In the genomic region with DNA sequence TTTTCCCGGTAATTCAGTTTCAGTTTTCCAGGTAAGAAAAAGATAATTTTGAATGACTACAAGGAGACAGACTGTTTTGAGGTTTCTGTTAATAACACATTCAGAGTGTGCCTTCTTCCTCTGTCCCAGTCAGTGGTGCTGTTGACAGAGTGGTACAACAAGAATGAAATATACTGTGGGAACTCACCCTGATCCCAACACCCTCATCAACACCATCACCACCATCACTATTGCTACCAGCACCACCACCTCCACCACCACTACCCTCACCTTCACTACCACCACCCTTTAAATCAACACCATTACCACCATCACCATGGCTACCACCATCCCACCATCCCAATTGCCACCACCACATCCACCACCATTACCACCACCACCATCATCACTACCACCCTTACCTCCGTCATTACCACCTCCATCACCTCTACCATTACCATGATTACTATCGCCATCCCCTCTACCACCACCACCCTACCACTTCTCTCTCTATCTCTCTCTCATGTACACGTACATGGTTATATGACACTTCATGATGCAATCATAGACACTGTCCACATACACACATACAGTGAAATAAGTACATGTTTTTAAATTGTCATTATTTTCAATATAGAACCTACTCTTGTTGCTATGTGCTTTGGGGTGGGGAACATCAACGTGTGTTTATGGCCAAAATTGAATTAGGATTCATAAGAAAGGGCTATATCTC, we compare ENCODE assay signal across 22 cellular contexts.
"Had no signal": no experiment of that assay in that cellular context is flagged by ENCODE, and none has a peak within 500 bp of the region (broad histone marks: within the 10 kb centered on the region; RNA-seq: fewer than 3 reads in every experiment).

No MANE protein-coding gene starts in this region.

- DNase-seq: activated B cell treated with CpG ODN at 0.5 μM for 24 hours; activated CD4-positive, alpha-beta T cell treated with anti-CD3 and anti-CD28 coated beads for 4 hours; activated CD8-positive, alpha-beta T cell treated with anti-CD3 and anti-CD28 coated beads for 36 hours; activated T-cell treated with anti-CD3 and anti-CD28 coated beads, Interleukin-2, amount 50 U/mL, for 1 hour; aorta; brain microvascular endothelial cell; caudate nucleus; effector CD4-positive, alpha-beta T cell; foreskin keratinocyte; kidney; sigmoid colon; stimulated activated CD4-positive, alpha-beta T cell treated with anti-CD3 and anti-CD28 coated beads, Interleukin-15, amount 100 ng/mL, for 24 hours; stomach; T1000 had no signal

- ATAC-seq: activated CD8-positive, alpha-beta T cell treated with anti-CD3 and anti-CD28 coated beads for 36 hours; activated naive CD4-positive, alpha-beta T cell treated with anti-CD3 and anti-CD28 coated beads, Interleukin-2, amount 50 U/mL, for 72 hours; activated T-helper 17 cell treated with anti-CD3 and anti-CD28 coated beads, Interleukin-2, amount 50 U/mL, for 72 hours; foreskin keratinocyte; stimulated activated memory B cell treated with anti-CD40 and anti-IgM and Interleukin-4, amounts not matched to agents 10 μg/mL and 1 μg/mL and 100 μg/mL, for 72 hours had no signal

- H3K4me1 Mint-ChIP-seq: activated B cell treated with CpG ODN at 0.5 μM for 24 hours; stimulated activated memory B cell treated with anti-CD40 and anti-IgM and Interleukin-4, amounts not matched to agents 10 μg/mL and 1 μg/mL and 100 μg/mL, for 72 hours had no signal

- FAIRE-seq: kidney had no signal

- H3K4me3 ChIP-seq: sigmoid colon, smooth muscle cell, stomach, suprapubic skin, tibial nerve had no signal

- H3K27me3 Mint-ChIP-seq: activated B cell treated with CpG ODN at 0.5 μM for 24 hours; activated CD8-positive, alpha-beta T cell treated with anti-CD3 and anti-CD28 coated beads for 36 hours; activated T-helper 17 cell treated with anti-CD3 and anti-CD28 coated beads, Interleukin-2, amount 50 U/mL, for 72 hours; dendritic cell treated with granulocyte-macrophage colony-stimulating factor and Interleukin-4, amounts not matched to agents 40 ng/mL and 50 ng/mL, for 4 days; stimulated activated memory B cell treated with anti-CD40 and anti-IgM and Interleukin-4, amounts not matched to agents 10 μg/mL and 1 μg/mL and 100 μg/mL, for 72 hours had no signal

- H3K4me2 ChIP-seq: smooth muscle cell had no signal

- H3K4me3 Mint-ChIP-seq: activated B cell treated with CpG ODN at 0.5 μM for 24 hours; activated CD8-positive, alpha-beta T cell treated with anti-CD3 and anti-CD28 coated beads for 36 hours; activated T-helper 17 cell treated with anti-CD3 and anti-CD28 coated beads, Interleukin-2, amount 50 U/mL, for 72 hours; dendritic cell treated with granulocyte-macrophage colony-stimulating factor and Interleukin-4, amounts not matched to agents 40 ng/mL and 50 ng/mL, for 4 days; nephron; stimulated activated memory B cell treated with anti-CD40 and anti-IgM and Interleukin-4, amounts not matched to agents 10 μg/mL and 1 μg/mL and 100 μg/mL, for 72 hours had no signal

- H3K4me1 ChIP-seq: sigmoid colon, stomach, suprapubic skin had no signal

- H3K9me3 Mint-ChIP-seq: activated B cell treated with CpG ODN at 0.5 μM for 24 hours; activated CD8-positive, alpha-beta T cell treated with anti-CD3 and anti-CD28 coated beads for 36 hours; activated T-helper 17 cell treated with anti-CD3 and anti-CD28 coated beads, Interleukin-2, amount 50 U/mL, for 72 hours; dendritic cell treated with granulocyte-macrophage colony-stimulating factor and Interleukin-4, amounts not matched to agents 40 ng/mL and 50 ng/mL, for 4 days; stimulated activated memory B cell treated with anti-CD40 and anti-IgM and Interleukin-4, amounts not matched to agents 10 μg/mL and 1 μg/mL and 100 μg/mL, for 72 hours had no signal

- H3K9me3 ChIP-seq: sigmoid colon, stomach, suprapubic skin, tibial nerve had no signal

- H3K36me3 ChIP-seq: brain microvascular endothelial cell, sigmoid colon, stomach, suprapubic skin, tibial nerve had no signal

- H3K27ac ChIP-seq: brain microvascular endothelial cell, foreskin keratinocyte, sigmoid colon, stomach, suprapubic skin, tibial nerve had no signal

- H3K27ac Mint-ChIP-seq: activated B cell treated with CpG ODN at 0.5 μM for 24 hours; activated CD8-positive, alpha-beta T cell treated with anti-CD3 and anti-CD28 coated beads for 36 hours; dendritic cell treated with granulocyte-macrophage colony-stimulating factor and Interleukin-4, amounts not matched to agents 40 ng/mL and 50 ng/mL, for 4 days; nephron; stimulated activated memory B cell treated with anti-CD40 and anti-IgM and Interleukin-4, amounts not matched to agents 10 μg/mL and 1 μg/mL and 100 μg/mL, for 72 hours had no signal

- H3K27me3 ChIP-seq: brain microvascular endothelial cell, foreskin keratinocyte, sigmoid colon, stomach, suprapubic skin, tibial nerve had no signal
